ENCODE assay signal across 1 cellular context in genomic region chr2:27159271-27159670, GRCh38.
TF ChIP-seq lines count a peak whose summit lies in the region.

No MANE protein-coding gene starts in this region.

TF ChIP-seq in HepG2, 621 proteins besides CTCF, POLR2A, EP300 and RAD21 (continued from another document):
- no peak for TF ChIP-seq IKZF5 (CRISPR knock-in tag; IDR thresholded peaks at IDR 0.05)
- TF ChIP-seq FOXM1 (CRISPR knock-in tag; IDR thresholded peaks at IDR 0.05): no peak
- no peak for TF ChIP-seq ATAD3A (CRISPR knock-in tag; IDR thresholded peaks at IDR 0.05)
- no peak for TF ChIP-seq ZBTB7A (CRISPR knock-in tag; IDR thresholded peaks at IDR 0.05)
- 0 out of 2 replicates have a peak, but pooled peaks have one; percentile 1 for TF ChIP-seq SP4 (CRISPR knock-in tag; IDR thresholded peaks at IDR 0.05)
- no peak for TF ChIP-seq RAD51 (IDR thresholded peaks at IDR 0.05; ENCODE audit: borderline replicate concordance)
- TF ChIP-seq NFKB2 (CRISPR knock-in tag; IDR thresholded peaks at IDR 0.05; ENCODE audit: borderline replicate concordance): 0 out of 2 replicates have a peak, but pooled peaks have one; percentile 39
- TF ChIP-seq FOSL1 (CRISPR knock-in tag; IDR thresholded peaks at IDR 0.05; ENCODE audit: borderline replicate concordance): no peak
